ENCODE assay signal across 20 cellular contexts in the genomic region with DNA sequence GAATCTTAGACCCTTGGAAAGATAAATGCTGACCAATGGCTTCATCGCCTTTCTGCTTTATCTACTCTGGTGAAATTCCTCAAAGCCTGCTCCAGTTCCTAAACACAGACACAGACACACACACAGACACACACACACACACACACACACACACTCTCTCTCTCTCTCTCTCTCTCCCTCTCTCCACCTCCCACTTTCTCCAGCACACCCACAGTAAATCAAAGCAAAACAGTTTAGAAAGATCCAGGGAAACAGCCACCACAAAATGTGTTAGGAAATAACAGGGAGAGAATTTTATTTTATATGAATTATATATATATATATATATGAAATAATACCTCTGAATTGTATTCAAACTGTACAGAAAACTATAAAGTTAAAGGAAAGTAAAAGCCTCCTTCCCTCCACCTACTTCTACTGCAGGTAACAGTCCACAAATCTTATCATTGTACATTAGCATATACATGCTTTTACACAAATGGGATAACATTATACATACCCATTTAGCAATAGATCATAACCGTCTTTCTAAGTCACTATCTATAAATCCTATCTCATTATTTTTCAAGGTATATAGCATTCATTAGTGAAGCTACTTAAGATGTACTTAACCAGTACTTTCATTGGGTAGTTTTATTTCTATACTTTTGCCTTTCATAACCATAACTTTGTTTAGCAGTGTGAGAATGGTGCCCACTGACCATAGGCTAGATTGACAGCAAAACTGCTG. TPM values are rescaled to one million over a fixed set of nuclear protein-coding genes. Genes with fewer than 3 reads are reported as not detected.
DNase-seq lines count a peak whose midpoint lies in the region; ATAC-seq, FAIRE-seq and TF ChIP-seq lines count a peak whose summit lies in the region.
"Had no signal": no experiment of that assay in that cellular context is flagged by ENCODE, and none has a peak within 500 bp of the region (broad histone marks: within the 10 kb centered on the region; RNA-seq: fewer than 3 reads in every experiment).

No MANE protein-coding gene starts in this region.

- no peak for TF ChIP-seq RAD21 in liver (IDR thresholded peaks at IDR 0.05)
- no peak for TF ChIP-seq RAD21 in HepG2 (CRISPR knock-in tag; IDR thresholded peaks at IDR 0.05)

- H3K27me3 ChIP-seq in liver (ENCODE audit: control insufficient read depth in 4 of 4, insufficient read depth in 4 of 4, low read length in 3 of 4), result no peaks in the 10 kb centered on the region
- H3K27me3 ChIP-seq in HepG2 (ENCODE audit: control insufficient read depth in 1 of 2, insufficient read depth in 2 of 2, low read length in 2 of 2), result no peaks in the 10 kb centered on the region
- H3K27me3 ChIP-seq in osteoblast (ENCODE audit: insufficient read depth, low read length), result peaks cover 35% of the 10 kb centered on the region
- H3K27me3 ChIP-seq: BE2C had no signal

- 95% methylated on average over 2 of the region's 2 CpGs for WGBS in liver
- WGBS in HepG2 (ENCODE audit: low lambda C conversion rate), result 98% methylated on average over 2 of the region's 2 CpGs

- FAIRE-seq in HepG2 (lab: Jason Lieb, UNC), result no peak
- FAIRE-seq: GM12891, GM18507, RCC 7860 had no signal

- peaks cover 9% of the 10 kb centered on the region for H3K36me3 Mint-ChIP-seq in effector memory CD8-positive, alpha-beta T cell (ENCODE audit: insufficient read depth)
- peaks cover 11 to 47% (median 45%) of the 10 kb centered on the region in 3 donors for H3K36me3 Mint-ChIP-seq in naive thymus-derived CD8-positive, alpha-beta T cell

- peaks cover 25% of the 10 kb centered on the region for H3K79me2 ChIP-seq in HepG2 (ENCODE audit: insufficient read depth, low read length)
- no peaks in the 10 kb centered on the region for H3K79me2 ChIP-seq in osteoblast (ENCODE audit: insufficient read depth, low read length)

- peaks cover 3 to 10% (median 8%) of the 10 kb centered on the region in 4 donors for H3K36me3 ChIP-seq in liver (ENCODE audit: control insufficient read depth in 4 of 4, insufficient read depth in 3 of 4, low read depth in 1 of 4, low read length in 3 of 4)
- H3K36me3 ChIP-seq in HepG2 (replicated peaks in 1 of 2; ENCODE audit: control insufficient read depth in 1 of 2, insufficient read depth in 2 of 2, low read length in 2 of 2), result peaks cover 11 to 37% of the 10 kb centered on the region in 2 experiments
- no peaks in the 10 kb centered on the region for H3K36me3 ChIP-seq in osteoblast (ENCODE audit: insufficient read depth, low read length)
- H3K36me3 ChIP-seq: BE2C had no signal

- CTCF ChIA-PET in HepG2 (lab: Yijun Ruan, JAX; ENCODE audit: low intra/inter-chr PET ratio, low total read pairs), result no interaction called here

- H2AFZ ChIP-seq in HepG2 (ENCODE audit: low read length), result no peak overlapping the region
- H2AFZ ChIP-seq in osteoblast (ENCODE audit: low read length), result no peak overlapping the region

- peak overlapping the region; percentile 57 to 66 for H3K27ac Mint-ChIP-seq in effector memory CD8-positive, alpha-beta T cell
- peak overlapping the region in 2 of 10 donors; percentile 44 to 78 for H3K27ac Mint-ChIP-seq in naive thymus-derived CD8-positive, alpha-beta T cell
- H3K27ac Mint-ChIP-seq: CD4-positive, alpha-beta T cell had no signal

- H3K9me3 Mint-ChIP-seq in effector memory CD8-positive, alpha-beta T cell, result peaks cover 0 to 3% of the 10 kb centered on the region in 2 donors
- H3K9me3 Mint-ChIP-seq in naive thymus-derived CD8-positive, alpha-beta T cell, result peaks cover 0 to 9% (median 0%) of the 10 kb centered on the region in 9 donors

- H4K20me1 ChIP-seq in HepG2 (ENCODE audit: insufficient read depth, low read length) (no peaks in the 10 kb centered on the region), osteoblast (ENCODE audit: insufficient read depth, low read length) (peaks cover 10% of the 10 kb centered on the region)

- POLR2A ChIA-PET in HepG2 (lab: Yijun Ruan, JAX), result no interaction called here
- POLR2A ChIA-PET in naive thymus-derived CD8-positive, alpha-beta T cell (lab: Charles Lee), result no interaction called here

- TF ChIP-seq POLR2A in HepG2 (IDR thresholded peaks at IDR 0.05; ENCODE audit: insufficient read depth in 1 of 2, low read depth in 2 of 2, low read length in 2 of 2), result no peak

- ATAC-seq in HepG2 (no peak), GM19397 (IDR thresholded peaks at IDR 0.05; ENCODE audit: unreplicated experiment) (no peak)
- ATAC-seq in effector memory CD8-positive, alpha-beta T cell (replicated peaks), result no peak
- no peak for ATAC-seq in naive thymus-derived CD8-positive, alpha-beta T cell

- H3K27ac ChIP-seq in liver (ENCODE audit: low read depth in 1 of 2, low read length in 2 of 2) (peak overlapping the region; percentile 61 to 77), HepG2 (ENCODE audit: extremely low read length, insufficient read depth, low read length) (no peak overlapping the region), osteoblast (ENCODE audit: low read depth, low read length) (no peak overlapping the region)

- no peak for TF ChIP-seq CTCF in liver (IDR thresholded peaks at IDR 0.05; ENCODE audit: low read depth, low read length, missing input control)
- TF ChIP-seq CTCF in HepG2 (CRISPR knock-in tag; IDR thresholded peaks at IDR 0.05), result no peak
- TF ChIP-seq CTCF in osteoblast (IDR thresholded peaks at IDR 0.05; ENCODE audit: extremely low read depth, low read depth, low read length), result no peak

- in situ Hi-C loops in HepG2 (cut with HindIII; ENCODE audit: extremely low pct_ligation_motif_present, low pct_unique_long_range_greater_than_20kb), result no loop called here

- TF ChIP-seq EP300 in HepG2 (IDR thresholded peaks at IDR 0.05; ENCODE audit: low read depth in 2 of 2, low read length in 2 of 2) (no peak), HepG2 (CRISPR knock-in tag; IDR thresholded peaks at IDR 0.05; ENCODE audit: borderline replicate concordance) (no peak)

- no peaks in the 10 kb centered on the region for H3K27me3 Mint-ChIP-seq in effector memory CD8-positive, alpha-beta T cell
- no peaks in the 10 kb centered on the region for H3K27me3 Mint-ChIP-seq in naive thymus-derived CD8-positive, alpha-beta T cell
- H3K27me3 Mint-ChIP-seq: CD4-positive, alpha-beta T cell had no signal

- intact Hi-C loops in HepG2 (cut with micrococcal nuclease; ENCODE audit: unreplicated experiment), result no loop called here

- DNase-seq in HepG2 (ENCODE audit: low spot score) (no peak), osteoblast (ENCODE audit: insufficient read length, low spot score, missing footprints) (peak; percentile 64)
- no peak for DNase-seq in effector memory CD8-positive, alpha-beta T cell
- DNase-seq in naive thymus-derived CD8-positive, alpha-beta T cell, result no peak
- DNase-seq in activated CD4-positive, CD25-positive, alpha-beta regulatory T cell treated with anti-CD3 and anti-CD28 coated beads, Interleukin-2, amount 50 U/mL, for 72 hours, result no peak
- DNase-seq in stimulated activated CD4-positive, alpha-beta T cell treated with anti-CD3 and anti-CD28 coated beads, Interleukin-15, amount 100 ng/mL, for 24 hours, result no peak
- DNase-seq: BE2C; CD4-positive, alpha-beta T cell; DMS53; GOT3; KG1; NCI-H1105 treated with DMSO at 0.1 percent for 48 hours; NCI-H1694 treated with DMSO at 0.1 percent for 48 hours; NCI-H510A; NK-92 treated with Interleukin-12 subunit alpha and Interleukin-12 subunit beta, amount 100 ng/mL, for 24 hours had no signal

- H3K4me3 Mint-ChIP-seq in effector memory CD8-positive, alpha-beta T cell, result no peak overlapping the region
- H3K4me3 Mint-ChIP-seq in naive thymus-derived CD8-positive, alpha-beta T cell, result no peak overlapping the region
- H3K4me3 Mint-ChIP-seq: CD4-positive, alpha-beta T cell had no signal

- H3K9me3 ChIP-seq in liver (ENCODE audit: control insufficient read depth in 4 of 4, low read length in 3 of 4), result no peaks in the 10 kb centered on the region
- no peaks in the 10 kb centered on the region for H3K9me3 ChIP-seq in HepG2 (ENCODE audit: low read length)
- H3K9me3 ChIP-seq in osteoblast (ENCODE audit: low read depth, low read length), result no peaks in the 10 kb centered on the region
- H3K9me3 ChIP-seq: BE2C had no signal

- H3K4me2 ChIP-seq in HepG2 (ENCODE audit: low read depth, low read length), result no peak overlapping the region
- H3K4me2 ChIP-seq in osteoblast (ENCODE audit: insufficient read depth, low read length), result no peak overlapping the region

- H3K9ac ChIP-seq in liver (ENCODE audit: low read depth in 1 of 2, low read length in 2 of 2) (no peak overlapping the region), HepG2 (ENCODE audit: insufficient read depth, low read depth, low read length) (no peak overlapping the region)

- H3K4me1 ChIP-seq in liver (ENCODE audit: control insufficient read depth in 4 of 4, insufficient read depth in 4 of 4, low read length in 3 of 4), result peaks cover 0 to 6% (median 4%) of the 10 kb centered on the region in 4 donors
- peaks cover 12% of the 10 kb centered on the region; the same call in 1 of the 2 replicates for H3K4me1 ChIP-seq in HepG2 (ENCODE audit: insufficient read depth, low read length)
- H3K4me1 ChIP-seq in osteoblast (ENCODE audit: insufficient read depth, low read length), result no peaks in the 10 kb centered on the region

- peaks cover 19 to 35% of the 10 kb centered on the region in 2 donors for H3K4me1 Mint-ChIP-seq in effector memory CD8-positive, alpha-beta T cell (ENCODE audit: low read depth in 2 of 2)
- H3K4me1 Mint-ChIP-seq in naive thymus-derived CD8-positive, alpha-beta T cell, result peaks cover 0 to 13% (median 6%) of the 10 kb centered on the region in 4 donors

- H3K4me3 ChIP-seq in liver (ENCODE audit: low read depth in 1 of 3, low read length in 3 of 3), result no peak overlapping the region
- H3K4me3 ChIP-seq in HepG2 (replicated peaks in 1 of 3; ENCODE audit: insufficient read depth in 1 of 3, low read depth in 2 of 3, low read length in 3 of 3), result no peak overlapping the region
- H3K4me3 ChIP-seq in osteoblast (ENCODE audit: insufficient read depth, low read length), result no peak overlapping the region

- no TSS peak for BruUV-seq in HepG2 (replicated peaks; lab: Mats Ljungman, UMichigan)

RNA-seq across cellular contexts. Expression of a gene that starts 38.5 kb away (rescaled TPM):
- 1 to 10 TPM; 2.4 to 3.0 TPM for total RNA-seq in liver
- 1 to 10 TPM in 1 of 2 donors, under 1 TPM in 1; 0.87 to 3.1 TPM for polyA plus RNA-seq in liver
- 23.3 and 26.4 TPM in 2 replicates for total RNA-seq in HepG2 (2016; rRNA removed; fragmentation: Illumina TruSeq; extraction: Trizol)
- total RNA-seq in HepG2 (2016; cell fraction: cytosol; rRNA removed; fragmentation: Illumina TruSeq; extraction: Trizol; ENCODE audit: low read depth), result 6.9 and 11.0 TPM in 2 replicates
- total RNA-seq in HepG2 (2016; cell fraction: insoluble cytoplasmic fraction; rRNA removed; fragmentation: Illumina TruSeq; extraction: Trizol), result 22.5 and 23.8 TPM in 2 replicates
- 27.6 and 31.1 TPM in 2 replicates for total RNA-seq in HepG2 (2016; cell fraction: membrane; rRNA removed; fragmentation: Illumina TruSeq; extraction: Trizol)
- 22.1 and 26.5 TPM in 2 replicates for total RNA-seq in HepG2 (2016; cell fraction: nucleus; rRNA removed; fragmentation: Illumina TruSeq; extraction: Trizol)
- 7.3 and 7.5 TPM in 2 replicates for polyA plus RNA-seq in HepG2 (2011; rRNA removed)
- polyA plus RNA-seq in HepG2 (2011; cell fraction: cytosol; rRNA removed), result 2.8 and 3.0 TPM in 2 replicates
- polyA plus RNA-seq in HepG2 (2011; cell fraction: nucleus; rRNA removed), result 10.6 and 11.6 TPM in 2 replicates
- 7.0 and 9.3 TPM in 2 replicates for polyA plus RNA-seq in HepG2 (2012)
- 10.0 and 14.5 TPM in 2 replicates for polyA plus RNA-seq in HepG2 (2016; cell fraction: cytosol; fragmentation: Illumina TruSeq; extraction: Trizol; ENCODE audit: low read depth)
- polyA plus RNA-seq in HepG2 (2016; cell fraction: insoluble cytoplasmic fraction; fragmentation: Illumina TruSeq; extraction: Trizol; ENCODE audit: low read depth), result 24.4 and 25.1 TPM in 2 replicates
- polyA plus RNA-seq in HepG2 (2016; cell fraction: membrane; fragmentation: Illumina TruSeq; extraction: Trizol; ENCODE audit: low read depth), result 20.9 and 23.0 TPM in 2 replicates
- 32.8 and 32.9 TPM in 2 replicates for polyA plus RNA-seq in HepG2 (2016; cell fraction: nucleus; fragmentation: Illumina TruSeq; extraction: Trizol; ENCODE audit: insufficient read depth, low read depth)
- polyA minus RNA-seq in HepG2 (2011; rRNA and poly(A)+ RNA removed; ENCODE audit: low replicate concordance), result 3.6 and 3.9 TPM in 2 replicates
- polyA minus RNA-seq in HepG2 (2011; cell fraction: cytosol; rRNA and poly(A)+ RNA removed), result 4.0 and 4.3 TPM in 2 replicates
- polyA minus RNA-seq in HepG2 (2011; cell fraction: nucleus; rRNA and poly(A)+ RNA removed), result 19.2 and 20.6 TPM in 2 replicates
- total RNA-seq in osteoblast, result 1.1 and 1.8 TPM in 2 replicates
- total RNA-seq in naive thymus-derived CD8-positive, alpha-beta T cell, result 1 to 10 TPM; 5.2 to 8.5 TPM
- polyA plus RNA-seq in naive thymus-derived CD8-positive, alpha-beta T cell, result 1 to 10 TPM in 2 of 3 donors, under 1 TPM in 1; 0.97 to 3.3 (median 2.7) TPM

Comparison
In these comparisons a context has a peak if more than half of its experiments do, and no peak if none do; other contexts are left out.
1. H3K27ac ChIP-seq: peak in liver (2 of 2); none in HepG2 (single experiment) and osteoblast (single experiment).